Comparison of ENCODE assay signal across 1 cellular context in genomic region chr2:215702116-215702905, GRCh38.
TF ChIP-seq lines count a peak whose summit lies in the region.

No MANE protein-coding gene starts in this region.

TF ChIP-seq in HepG2, 621 proteins besides CTCF, POLR2A, EP300 and RAD21 (continued from another document and continues in another):
- TF ChIP-seq AHDC1 (CRISPR knock-in tag; IDR thresholded peaks at IDR 0.05; ENCODE audit: borderline replicate concordance): 0 out of 2 replicates have a peak, but pooled peaks have one; percentile 27
- no peak for TF ChIP-seq PAWR (CRISPR knock-in tag; IDR thresholded peaks at IDR 0.05; ENCODE audit: borderline replicate concordance)
- TF ChIP-seq, protein P1, sequence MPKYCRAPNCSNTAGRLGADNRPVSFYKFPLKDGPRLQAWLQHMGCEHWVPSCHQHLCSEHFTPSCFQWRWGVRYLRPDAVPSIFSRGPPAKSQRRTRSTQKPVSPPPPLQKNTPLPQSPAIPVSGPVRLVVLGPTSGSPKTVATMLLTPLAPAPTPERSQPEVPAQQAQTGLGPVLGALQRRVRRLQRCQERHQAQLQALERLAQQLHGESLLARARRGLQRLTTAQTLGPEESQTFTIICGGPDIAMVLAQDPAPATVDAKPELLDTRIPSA (CRISPR knock-in tag; IDR thresholded peaks at IDR 0.05; ENCODE audit: borderline replicate concordance): no peak
- TF ChIP-seq CBX5 (CRISPR knock-in tag; IDR thresholded peaks at IDR 0.05; ENCODE audit: borderline replicate concordance): no peak
- TF ChIP-seq MXD3 (CRISPR knock-in tag; IDR thresholded peaks at IDR 0.05): no peak
- TF ChIP-seq SATB2 (CRISPR knock-in tag; IDR thresholded peaks at IDR 0.05): no peak
- TF ChIP-seq MYNN (CRISPR knock-in tag; IDR thresholded peaks at IDR 0.05; ENCODE audit: low read depth): no peak
- no peak for TF ChIP-seq SOX13 (IDR thresholded peaks at IDR 0.05)
- peak in 1 of 2 experiments; percentile 84; a peak in 2 of 4 replicates for TF ChIP-seq SOX13 (CRISPR knock-in tag; conservative IDR thresholded peaks at IDR 0.05 in 1 of 2, IDR thresholded peaks at IDR 0.05 in 1 of 2)
- no peak for TF ChIP-seq NR0B2 (CRISPR knock-in tag; IDR thresholded peaks at IDR 0.05)
- no peak for TF ChIP-seq REST (IDR thresholded peaks at IDR 0.05; ENCODE audit: borderline replicate concordance in 1 of 2, low read depth in 1 of 2, low read length in 2 of 2)
- no peak for TF ChIP-seq RBM39 (IDR thresholded peaks at IDR 0.05; ENCODE audit: low read depth, low read length, poor library complexity, severe bottlenecking)
- TF ChIP-seq ZNF792 (CRISPR knock-in tag; IDR thresholded peaks at IDR 0.05): peak; percentile 47; the same call in 1 of the 2 replicates
- no peak for TF ChIP-seq ZFP82 (CRISPR knock-in tag; IDR thresholded peaks at IDR 0.05; ENCODE audit: borderline replicate concordance)
- TF ChIP-seq ZBTB49 (CRISPR knock-in tag; IDR thresholded peaks at IDR 0.05; ENCODE audit: borderline replicate concordance): no peak
- TF ChIP-seq ZNF749 (CRISPR knock-in tag; IDR thresholded peaks at IDR 0.05; ENCODE audit: borderline replicate concordance): no peak
- TF ChIP-seq ARNT (IDR thresholded peaks at IDR 0.05): no peak
- no peak for TF ChIP-seq PHF5A (CRISPR knock-in tag; IDR thresholded peaks at IDR 0.05; ENCODE audit: low read depth, unreplicated experiment)
- peak; percentile 37; the same call in 1 of the 2 replicates for TF ChIP-seq RARA (CRISPR knock-in tag; IDR thresholded peaks at IDR 0.05)
- no peak for TF ChIP-seq TGIF2 (CRISPR knock-in tag; IDR thresholded peaks at IDR 0.05)
- TF ChIP-seq, protein P2, sequence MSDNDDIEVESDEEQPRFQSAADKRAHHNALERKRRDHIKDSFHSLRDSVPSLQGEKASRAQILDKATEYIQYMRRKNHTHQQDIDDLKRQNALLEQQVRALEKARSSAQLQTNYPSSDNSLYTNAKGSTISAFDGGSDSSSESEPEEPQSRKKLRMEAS (IDR thresholded peaks at IDR 0.05): no peak
- TF ChIP-seq, protein P3, sequence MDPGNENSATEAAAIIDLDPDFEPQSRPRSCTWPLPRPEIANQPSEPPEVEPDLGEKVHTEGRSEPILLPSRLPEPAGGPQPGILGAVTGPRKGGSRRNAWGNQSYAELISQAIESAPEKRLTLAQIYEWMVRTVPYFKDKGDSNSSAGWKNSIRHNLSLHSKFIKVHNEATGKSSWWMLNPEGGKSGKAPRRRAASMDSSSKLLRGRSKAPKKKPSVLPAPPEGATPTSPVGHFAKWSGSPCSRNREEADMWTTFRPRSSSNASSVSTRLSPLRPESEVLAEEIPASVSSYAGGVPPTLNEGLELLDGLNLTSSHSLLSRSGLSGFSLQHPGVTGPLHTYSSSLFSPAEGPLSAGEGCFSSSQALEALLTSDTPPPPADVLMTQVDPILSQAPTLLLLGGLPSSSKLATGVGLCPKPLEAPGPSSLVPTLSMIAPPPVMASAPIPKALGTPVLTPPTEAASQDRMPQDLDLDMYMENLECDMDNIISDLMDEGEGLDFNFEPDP (CRISPR knock-in tag; conservative IDR thresholded peaks at IDR 0.05): 0 out of 2 replicates have a peak, but pooled peaks have one; percentile 57
- TF ChIP-seq, protein P4, sequence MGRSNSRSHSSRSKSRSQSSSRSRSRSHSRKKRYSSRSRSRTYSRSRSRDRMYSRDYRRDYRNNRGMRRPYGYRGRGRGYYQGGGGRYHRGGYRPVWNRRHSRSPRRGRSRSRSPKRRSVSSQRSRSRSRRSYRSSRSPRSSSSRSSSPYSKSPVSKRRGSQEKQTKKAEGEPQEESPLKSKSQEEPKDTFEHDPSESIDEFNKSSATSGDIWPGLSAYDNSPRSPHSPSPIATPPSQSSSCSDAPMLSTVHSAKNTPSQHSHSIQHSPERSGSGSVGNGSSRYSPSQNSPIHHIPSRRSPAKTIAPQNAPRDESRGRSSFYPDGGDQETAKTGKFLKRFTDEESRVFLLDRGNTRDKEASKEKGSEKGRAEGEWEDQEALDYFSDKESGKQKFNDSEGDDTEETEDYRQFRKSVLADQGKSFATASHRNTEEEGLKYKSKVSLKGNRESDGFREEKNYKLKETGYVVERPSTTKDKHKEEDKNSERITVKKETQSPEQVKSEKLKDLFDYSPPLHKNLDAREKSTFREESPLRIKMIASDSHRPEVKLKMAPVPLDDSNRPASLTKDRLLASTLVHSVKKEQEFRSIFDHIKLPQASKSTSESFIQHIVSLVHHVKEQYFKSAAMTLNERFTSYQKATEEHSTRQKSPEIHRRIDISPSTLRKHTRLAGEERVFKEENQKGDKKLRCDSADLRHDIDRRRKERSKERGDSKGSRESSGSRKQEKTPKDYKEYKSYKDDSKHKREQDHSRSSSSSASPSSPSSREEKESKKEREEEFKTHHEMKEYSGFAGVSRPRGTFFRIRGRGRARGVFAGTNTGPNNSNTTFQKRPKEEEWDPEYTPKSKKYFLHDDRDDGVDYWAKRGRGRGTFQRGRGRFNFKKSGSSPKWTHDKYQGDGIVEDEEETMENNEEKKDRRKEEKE (IDR thresholded peaks at IDR 0.05): no peak
- no peak for TF ChIP-seq RBM22 (optimal IDR thresholded peaks at IDR 0.05; ENCODE audit: low read length)
- no peak for TF ChIP-seq ZNF788 (CRISPR knock-in tag; IDR thresholded peaks at IDR 0.05; ENCODE audit: borderline replicate concordance)
- TF ChIP-seq HDAC1 (CRISPR knock-in tag; IDR thresholded peaks at IDR 0.05): no peak
- TF ChIP-seq ZNF350 (CRISPR knock-in tag; IDR thresholded peaks at IDR 0.05; ENCODE audit: borderline replicate concordance, low read depth): no peak
- TF ChIP-seq, protein P5, sequence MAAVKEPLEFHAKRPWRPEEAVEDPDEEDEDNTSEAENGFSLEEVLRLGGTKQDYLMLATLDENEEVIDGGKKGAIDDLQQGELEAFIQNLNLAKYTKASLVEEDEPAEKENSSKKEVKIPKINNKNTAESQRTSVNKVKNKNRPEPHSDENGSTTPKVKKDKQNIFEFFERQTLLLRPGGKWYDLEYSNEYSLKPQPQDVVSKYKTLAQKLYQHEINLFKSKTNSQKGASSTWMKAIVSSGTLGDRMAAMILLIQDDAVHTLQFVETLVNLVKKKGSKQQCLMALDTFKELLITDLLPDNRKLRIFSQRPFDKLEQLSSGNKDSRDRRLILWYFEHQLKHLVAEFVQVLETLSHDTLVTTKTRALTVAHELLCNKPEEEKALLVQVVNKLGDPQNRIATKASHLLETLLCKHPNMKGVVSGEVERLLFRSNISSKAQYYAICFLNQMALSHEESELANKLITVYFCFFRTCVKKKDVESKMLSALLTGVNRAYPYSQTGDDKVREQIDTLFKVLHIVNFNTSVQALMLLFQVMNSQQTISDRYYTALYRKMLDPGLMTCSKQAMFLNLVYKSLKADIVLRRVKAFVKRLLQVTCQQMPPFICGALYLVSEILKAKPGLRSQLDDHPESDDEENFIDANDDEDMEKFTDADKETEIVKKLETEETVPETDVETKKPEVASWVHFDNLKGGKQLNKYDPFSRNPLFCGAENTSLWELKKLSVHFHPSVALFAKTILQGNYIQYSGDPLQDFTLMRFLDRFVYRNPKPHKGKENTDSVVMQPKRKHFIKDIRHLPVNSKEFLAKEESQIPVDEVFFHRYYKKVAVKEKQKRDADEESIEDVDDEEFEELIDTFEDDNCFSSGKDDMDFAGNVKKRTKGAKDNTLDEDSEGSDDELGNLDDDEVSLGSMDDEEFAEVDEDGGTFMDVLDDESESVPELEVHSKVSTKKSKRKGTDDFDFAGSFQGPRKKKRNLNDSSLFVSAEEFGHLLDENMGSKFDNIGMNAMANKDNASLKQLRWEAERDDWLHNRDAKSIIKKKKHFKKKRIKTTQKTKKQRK (IDR thresholded peaks at IDR 0.05; ENCODE audit: low read length): no peak
- TF ChIP-seq ZNF17 (CRISPR knock-in tag; IDR thresholded peaks at IDR 0.05): no peak
- TF ChIP-seq ZNF24 (IDR thresholded peaks at IDR 0.05): no peak
- TF ChIP-seq SP140L (CRISPR knock-in tag; IDR thresholded peaks at IDR 0.05; ENCODE audit: borderline replicate concordance): peak; percentile 60; the same call in 1 of the 2 replicates
- no peak for TF ChIP-seq BHLHE40 (IDR thresholded peaks at IDR 0.05; ENCODE audit: low read length)
- TF ChIP-seq, protein P6, sequence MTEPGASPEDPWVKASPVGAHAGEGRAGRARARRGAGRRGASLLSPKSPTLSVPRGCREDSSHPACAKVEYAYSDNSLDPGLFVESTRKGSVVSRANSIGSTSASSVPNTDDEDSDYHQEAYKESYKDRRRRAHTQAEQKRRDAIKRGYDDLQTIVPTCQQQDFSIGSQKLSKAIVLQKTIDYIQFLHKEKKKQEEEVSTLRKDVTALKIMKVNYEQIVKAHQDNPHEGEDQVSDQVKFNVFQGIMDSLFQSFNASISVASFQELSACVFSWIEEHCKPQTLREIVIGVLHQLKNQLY (CRISPR knock-in tag; IDR thresholded peaks at IDR 0.05): no peak
